In the genomic region with DNA sequence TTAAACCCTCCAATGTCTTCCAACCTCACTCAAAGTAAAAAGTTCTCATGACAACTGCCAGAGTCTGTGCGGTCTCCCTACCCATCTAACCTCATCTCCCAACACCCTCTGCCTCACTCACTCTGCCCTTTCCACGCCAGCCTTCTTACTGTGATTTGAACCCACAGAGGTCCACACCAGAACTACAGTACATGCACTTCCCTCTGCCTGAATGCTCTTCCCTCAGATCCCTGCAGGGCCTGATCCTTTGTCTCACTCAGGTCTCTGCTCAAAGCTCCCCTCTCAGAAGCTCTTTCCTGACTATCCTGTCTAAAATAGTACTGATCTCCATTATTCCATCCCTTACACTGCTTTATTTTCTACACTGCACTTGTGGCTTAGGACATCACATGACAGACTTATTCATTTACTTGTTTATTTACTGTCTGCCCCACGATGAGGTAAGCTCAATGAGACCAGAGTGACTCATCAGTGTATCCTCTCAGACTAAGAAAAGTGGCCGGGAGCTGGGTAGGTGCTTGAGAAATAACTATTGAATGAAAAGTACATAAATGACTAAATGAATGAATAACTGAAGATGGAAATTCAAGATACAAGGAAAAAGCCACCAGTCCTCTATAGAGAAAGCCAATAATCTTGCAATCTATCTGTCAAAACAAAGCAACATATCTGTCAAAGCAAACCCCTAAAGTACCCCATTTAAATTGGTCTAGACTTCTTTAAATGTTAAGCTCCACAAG, we compare ENCODE assay signal across 1 cellular context.
TF ChIP-seq lines count a peak whose summit lies in the region.

No MANE protein-coding gene starts in this region.

TF ChIP-seq in K562, 482 proteins besides CTCF, POLR2A, EP300 and RAD21 (continued from another document and continues in another):
- no peak for TF ChIP-seq KLF1 (tag; IDR thresholded peaks at IDR 0.05)
- TF ChIP-seq, protein P1, sequence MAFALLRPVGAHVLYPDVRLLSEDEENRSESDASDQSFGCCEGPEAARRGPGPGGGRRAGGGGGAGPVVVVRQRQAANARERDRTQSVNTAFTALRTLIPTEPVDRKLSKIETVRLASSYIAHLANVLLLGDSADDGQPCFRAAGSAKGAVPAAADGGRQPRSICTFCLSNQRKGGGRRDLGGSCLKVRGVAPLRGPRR (CRISPR knock-in tag; IDR thresholded peaks at IDR 0.05) = no peak
- no peak for TF ChIP-seq ZNF316 (IDR thresholded peaks at IDR 0.05)
- no peak for TF ChIP-seq ARID2 (IDR thresholded peaks at IDR 0.05)
- TF ChIP-seq BACH1 (tag; IDR thresholded peaks at IDR 0.05) = peak; percentile 21; the same call in 1 of the 2 replicates
- TF ChIP-seq, protein P2, sequence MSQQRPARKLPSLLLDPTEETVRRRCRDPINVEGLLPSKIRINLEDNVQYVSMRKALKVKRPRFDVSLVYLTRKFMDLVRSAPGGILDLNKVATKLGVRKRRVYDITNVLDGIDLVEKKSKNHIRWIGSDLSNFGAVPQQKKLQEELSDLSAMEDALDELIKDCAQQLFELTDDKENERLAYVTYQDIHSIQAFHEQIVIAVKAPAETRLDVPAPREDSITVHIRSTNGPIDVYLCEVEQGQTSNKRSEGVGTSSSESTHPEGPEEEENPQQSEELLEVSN (IDR thresholded peaks at IDR 0.05; ENCODE audit: borderline replicate concordance in 1 of 2, extremely low read depth in 1 of 2, insufficient read depth in 1 of 2, insufficient read length in 1 of 2, low read depth in 1 of 2, low read length in 1 of 2, poor library complexity in 1 of 2, severe bottlenecking in 1 of 2) = no peak
- TF ChIP-seq, protein P3, sequence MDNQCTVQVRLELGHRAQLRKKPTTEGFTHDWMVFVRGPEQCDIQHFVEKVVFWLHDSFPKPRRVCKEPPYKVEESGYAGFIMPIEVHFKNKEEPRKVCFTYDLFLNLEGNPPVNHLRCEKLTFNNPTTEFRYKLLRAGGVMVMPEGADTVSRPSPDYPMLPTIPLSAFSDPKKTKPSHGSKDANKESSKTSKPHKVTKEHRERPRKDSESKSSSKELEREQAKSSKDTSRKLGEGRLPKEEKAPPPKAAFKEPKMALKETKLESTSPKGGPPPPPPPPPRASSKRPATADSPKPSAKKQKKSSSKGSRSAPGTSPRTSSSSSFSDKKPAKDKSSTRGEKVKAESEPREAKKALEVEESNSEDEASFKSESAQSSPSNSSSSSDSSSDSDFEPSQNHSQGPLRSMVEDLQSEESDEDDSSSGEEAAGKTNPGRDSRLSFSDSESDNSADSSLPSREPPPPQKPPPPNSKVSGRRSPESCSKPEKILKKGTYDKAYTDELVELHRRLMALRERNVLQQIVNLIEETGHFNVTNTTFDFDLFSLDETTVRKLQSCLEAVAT (IDR thresholded peaks at IDR 0.05) = no peak
- TF ChIP-seq SNIP1 (IDR thresholded peaks at IDR 0.05; ENCODE audit: low read depth) = no peak
- TF ChIP-seq NFE2 (IDR thresholded peaks at IDR 0.05; ENCODE audit: low read depth) = peak; percentile 58; the same call in 1 of the 2 replicates
- TF ChIP-seq RFX5 (IDR thresholded peaks at IDR 0.05; ENCODE audit: low read depth, low read length) = no peak
- TF ChIP-seq, protein P4, sequence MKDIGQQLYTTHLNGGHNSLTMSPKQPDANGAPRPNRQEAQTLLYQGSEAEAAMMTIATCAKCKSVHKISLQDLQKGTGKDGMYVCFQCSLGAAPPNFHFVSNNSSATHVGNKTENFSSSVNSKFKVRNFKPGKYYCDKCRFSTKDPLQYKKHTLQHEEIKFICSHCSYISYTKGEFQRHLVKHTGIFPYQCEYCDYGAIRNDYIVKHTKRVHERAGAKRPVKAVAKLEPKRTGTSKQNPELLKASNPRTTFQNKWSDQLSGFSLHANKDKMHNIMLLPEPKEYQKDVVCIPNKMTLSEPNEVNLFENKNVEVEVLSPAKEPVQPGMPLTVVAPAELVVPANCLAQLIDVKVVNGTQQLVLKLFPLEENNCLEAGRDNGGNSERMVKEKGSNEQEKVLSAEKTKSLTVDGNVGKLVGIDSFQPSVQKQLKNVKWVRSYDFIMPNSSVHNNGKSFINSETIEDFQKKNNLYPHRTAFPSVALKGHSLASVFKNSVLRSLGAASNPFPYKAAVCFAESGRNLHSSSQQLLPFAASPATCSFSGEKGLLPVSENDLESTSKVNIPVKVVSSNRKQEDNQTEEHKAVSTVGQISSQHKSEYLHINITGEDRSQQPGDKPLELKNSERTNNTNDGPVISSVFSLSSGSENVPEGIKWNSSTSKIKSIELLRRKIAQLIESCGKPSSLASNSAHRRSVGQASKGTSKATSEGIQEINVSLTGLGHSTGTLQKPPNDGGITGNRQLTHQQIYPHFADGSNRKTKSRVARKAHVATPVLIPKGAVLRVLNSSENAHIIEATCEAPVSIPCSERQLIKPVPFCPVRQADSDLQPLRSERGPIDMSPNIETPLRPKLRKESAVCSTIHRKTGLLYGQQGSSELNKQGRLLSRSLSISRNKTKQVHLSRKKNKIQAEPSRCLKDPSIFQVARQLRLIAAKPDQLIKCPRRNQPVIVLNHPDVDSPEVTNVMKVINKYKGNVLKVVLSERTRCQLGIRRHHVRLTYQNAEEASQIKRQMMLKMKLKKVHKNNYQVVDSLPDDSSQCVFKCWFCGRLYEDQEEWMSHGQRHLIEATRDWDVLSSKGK (CRISPR knock-in tag; IDR thresholded peaks at IDR 0.05) = no peak
- TF ChIP-seq, protein P5, sequence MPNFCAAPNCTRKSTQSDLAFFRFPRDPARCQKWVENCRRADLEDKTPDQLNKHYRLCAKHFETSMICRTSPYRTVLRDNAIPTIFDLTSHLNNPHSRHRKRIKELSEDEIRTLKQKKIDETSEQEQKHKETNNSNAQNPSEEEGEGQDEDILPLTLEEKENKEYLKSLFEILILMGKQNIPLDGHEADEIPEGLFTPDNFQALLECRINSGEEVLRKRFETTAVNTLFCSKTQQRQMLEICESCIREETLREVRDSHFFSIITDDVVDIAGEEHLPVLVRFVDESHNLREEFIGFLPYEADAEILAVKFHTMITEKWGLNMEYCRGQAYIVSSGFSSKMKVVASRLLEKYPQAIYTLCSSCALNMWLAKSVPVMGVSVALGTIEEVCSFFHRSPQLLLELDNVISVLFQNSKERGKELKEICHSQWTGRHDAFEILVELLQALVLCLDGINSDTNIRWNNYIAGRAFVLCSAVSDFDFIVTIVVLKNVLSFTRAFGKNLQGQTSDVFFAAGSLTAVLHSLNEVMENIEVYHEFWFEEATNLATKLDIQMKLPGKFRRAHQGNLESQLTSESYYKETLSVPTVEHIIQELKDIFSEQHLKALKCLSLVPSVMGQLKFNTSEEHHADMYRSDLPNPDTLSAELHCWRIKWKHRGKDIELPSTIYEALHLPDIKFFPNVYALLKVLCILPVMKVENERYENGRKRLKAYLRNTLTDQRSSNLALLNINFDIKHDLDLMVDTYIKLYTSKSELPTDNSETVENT (CRISPR knock-in tag; IDR thresholded peaks at IDR 0.05) = no peak
- TF ChIP-seq GATA2 (CRISPR knock-in tag; IDR thresholded peaks at IDR 0.05) = no peak
- no peak for TF ChIP-seq AFF1 (IDR thresholded peaks at IDR 0.05; ENCODE audit: low read depth in 1 of 2, partially characterized antibody in 2 of 2)
- TF ChIP-seq, protein P6, sequence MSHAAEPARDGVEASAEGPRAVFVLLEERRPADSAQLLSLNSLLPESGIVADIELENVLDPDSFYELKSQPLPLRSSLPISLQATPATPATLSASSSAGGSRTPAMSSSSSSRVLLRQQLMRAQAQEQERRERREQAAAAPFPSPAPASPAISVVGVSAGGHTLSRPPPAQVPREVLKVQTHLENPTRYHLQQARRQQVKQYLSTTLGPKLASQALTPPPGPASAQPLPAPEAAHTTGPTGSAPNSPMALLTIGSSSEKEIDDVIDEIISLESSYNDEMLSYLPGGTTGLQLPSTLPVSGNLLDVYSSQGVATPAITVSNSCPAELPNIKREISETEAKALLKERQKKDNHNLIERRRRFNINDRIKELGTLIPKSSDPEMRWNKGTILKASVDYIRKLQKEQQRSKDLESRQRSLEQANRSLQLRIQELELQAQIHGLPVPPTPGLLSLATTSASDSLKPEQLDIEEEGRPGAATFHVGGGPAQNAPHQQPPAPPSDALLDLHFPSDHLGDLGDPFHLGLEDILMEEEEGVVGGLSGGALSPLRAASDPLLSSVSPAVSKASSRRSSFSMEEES (CRISPR knock-in tag; IDR thresholded peaks at IDR 0.05) = peak; percentile 71
- TF ChIP-seq, protein P7, sequence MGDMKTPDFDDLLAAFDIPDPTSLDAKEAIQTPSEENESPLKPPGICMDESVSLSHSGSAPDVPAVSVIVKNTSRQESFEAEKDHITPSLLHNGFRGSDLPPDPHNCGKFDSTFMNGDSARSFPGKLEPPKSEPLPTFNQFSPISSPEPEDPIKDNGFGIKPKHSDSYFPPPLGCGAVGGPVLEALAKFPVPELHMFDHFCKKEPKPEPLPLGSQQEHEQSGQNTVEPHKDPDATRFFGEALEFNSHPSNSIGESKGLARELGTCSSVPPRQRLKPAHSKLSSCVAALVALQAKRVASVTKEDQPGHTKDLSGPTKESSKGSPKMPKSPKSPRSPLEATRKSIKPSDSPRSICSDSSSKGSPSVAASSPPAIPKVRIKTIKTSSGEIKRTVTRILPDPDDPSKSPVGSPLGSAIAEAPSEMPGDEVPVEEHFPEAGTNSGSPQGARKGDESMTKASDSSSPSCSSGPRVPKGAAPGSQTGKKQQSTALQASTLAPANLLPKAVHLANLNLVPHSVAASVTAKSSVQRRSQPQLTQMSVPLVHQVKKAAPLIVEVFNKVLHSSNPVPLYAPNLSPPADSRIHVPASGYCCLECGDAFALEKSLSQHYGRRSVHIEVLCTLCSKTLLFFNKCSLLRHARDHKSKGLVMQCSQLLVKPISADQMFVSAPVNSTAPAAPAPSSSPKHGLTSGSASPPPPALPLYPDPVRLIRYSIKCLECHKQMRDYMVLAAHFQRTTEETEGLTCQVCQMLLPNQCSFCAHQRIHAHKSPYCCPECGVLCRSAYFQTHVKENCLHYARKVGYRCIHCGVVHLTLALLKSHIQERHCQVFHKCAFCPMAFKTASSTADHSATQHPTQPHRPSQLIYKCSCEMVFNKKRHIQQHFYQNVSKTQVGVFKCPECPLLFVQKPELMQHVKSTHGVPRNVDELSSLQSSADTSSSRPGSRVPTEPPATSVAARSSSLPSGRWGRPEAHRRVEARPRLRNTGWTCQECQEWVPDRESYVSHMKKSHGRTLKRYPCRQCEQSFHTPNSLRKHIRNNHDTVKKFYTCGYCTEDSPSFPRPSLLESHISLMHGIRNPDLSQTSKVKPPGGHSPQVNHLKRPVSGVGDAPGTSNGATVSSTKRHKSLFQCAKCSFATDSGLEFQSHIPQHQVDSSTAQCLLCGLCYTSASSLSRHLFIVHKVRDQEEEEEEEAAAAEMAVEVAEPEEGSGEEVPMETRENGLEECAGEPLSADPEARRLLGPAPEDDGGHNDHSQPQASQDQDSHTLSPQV (IDR thresholded peaks at IDR 0.05) = no peak
- TF ChIP-seq COPS2 (conservative IDR thresholded peaks at IDR 0.05) = no peak
